8 cellular contexts compared by ENCODE assay signal in the genomic region with DNA sequence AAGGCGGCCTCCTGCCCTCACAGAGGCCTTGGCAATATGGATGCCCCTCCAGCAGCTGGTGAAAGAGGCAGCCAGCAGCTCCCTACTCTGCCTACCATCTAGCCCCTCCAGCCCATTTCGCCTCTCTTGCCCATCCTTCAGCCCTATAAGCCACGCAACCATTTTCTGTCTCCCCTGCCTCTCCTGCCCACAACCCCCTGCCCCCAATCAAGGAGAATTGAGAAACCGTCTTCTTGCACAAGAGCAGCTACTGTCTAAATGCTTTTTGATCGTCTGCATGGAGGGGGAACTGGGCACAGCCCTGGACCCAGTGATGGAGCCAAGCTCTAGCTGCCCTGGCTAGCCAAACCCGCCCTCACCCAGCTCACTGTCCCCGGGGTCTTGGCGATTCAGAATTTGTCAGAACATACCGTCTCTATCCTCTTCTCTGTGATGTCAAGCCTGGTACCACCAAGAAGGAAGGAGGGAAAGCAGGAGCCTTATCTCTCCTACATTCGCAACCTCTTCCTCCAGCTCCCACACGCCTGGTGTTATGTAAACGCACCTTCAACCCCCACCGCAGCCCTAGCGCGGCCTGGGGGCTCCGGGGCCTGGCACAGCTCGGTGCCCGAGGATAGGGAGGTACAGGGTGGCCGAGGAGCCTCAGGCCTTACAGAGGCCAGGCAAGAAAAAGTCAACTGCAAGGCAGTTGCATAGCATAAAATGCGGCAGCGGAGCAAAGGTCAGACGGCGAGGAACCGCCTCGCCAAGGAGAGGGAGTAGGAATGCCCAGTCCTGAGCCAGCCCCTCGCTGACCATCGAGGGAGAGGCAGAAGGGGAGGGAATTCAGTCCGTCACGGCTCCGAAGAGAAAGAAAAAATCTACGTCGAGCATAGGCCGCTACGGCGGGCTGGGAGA. TPM values are rescaled to one million over a fixed set of nuclear protein-coding genes. Genes with fewer than 3 reads are reported as not detected.
DNase-seq lines count a peak whose midpoint lies in the region; ATAC-seq and TF ChIP-seq lines count a peak whose summit lies in the region.

No MANE protein-coding gene starts in this region.

- peak; percentile 47 for DNase-seq in activated T-cell treated with anti-CD3 and anti-CD28 coated beads, Interleukin-2, amount 50 U/mL, for 24 hours
- DNase-seq in activated T-cell treated with anti-CD3 and anti-CD28 coated beads for 4 hours (no peak), Right ventricle myocardium inferior (ENCODE audit: missing footprints) (peak; percentile 54), prostate gland (ENCODE audit: low spot score) (no peak), T1000 (lab: John Stamatoyannopoulos, UW) (no peak), COLO668 (lab: John Stamatoyannopoulos, UW; ENCODE audit: unreplicated experiment) (no peak)
- DNase-seq in activated CD8-positive, alpha-beta T cell treated with anti-CD3 and anti-CD28 coated beads, Interleukin-2, amount 10 ng/mL, durations not matched to agents 7 days and 5 days: no peak

- H3K36me3 ChIP-seq in prostate gland: no peaks in the 10 kb centered on the region

- CTCF ChIA-PET in activated CD8-positive, alpha-beta T cell treated with anti-CD3 and anti-CD28 coated beads, Interleukin-2, amount 10 ng/mL, durations not matched to agents 7 days and 5 days (lab: Charles Lee): interaction anchor here (0.7 to 0.9 kb wide), 2 partner anchors 34 to 155 kb away, joined by 3 read pairs; no protein-coding TSS in a partner anchor

- H3K27me3 ChIP-seq in prostate gland (replicated peaks; ENCODE audit: insufficient read depth): no peaks in the 10 kb centered on the region

- WGBS in prostate gland: 18% methylated on average over 35 of the region's 35 CpGs

- ATAC-seq in activated CD8-positive, alpha-beta T cell treated with anti-CD3 and anti-CD28 coated beads, Interleukin-2, amount 10 ng/mL, durations not matched to agents 7 days and 5 days: no peak
- ATAC-seq in Right ventricle myocardium inferior: peak; percentile 5
- no peak for ATAC-seq in HG02763 (IDR thresholded peaks at IDR 0.05; ENCODE audit: unreplicated experiment)

- POLR2A ChIA-PET in activated CD8-positive, alpha-beta T cell treated with anti-CD3 and anti-CD28 coated beads, Interleukin-2, amount 10 ng/mL, durations not matched to agents 7 days and 5 days (lab: Charles Lee): interaction anchor here (0.6 to 1.2 kb wide), 3 partner anchors 8 to 36 kb away, joined by 3 read pairs; no protein-coding TSS in a partner anchor

- peak overlapping the region; percentile 83 for H3K4me3 Mint-ChIP-seq in activated T-cell treated with anti-CD3 and anti-CD28 coated beads, Interleukin-2, amount 50 U/mL, for 24 hours
- H3K4me3 Mint-ChIP-seq in activated CD8-positive, alpha-beta T cell treated with anti-CD3 and anti-CD28 coated beads, Interleukin-2, amount 10 ng/mL, durations not matched to agents 7 days and 5 days: peak overlapping the region; percentile 81

- no peaks in the 10 kb centered on the region for H3K9me3 ChIP-seq in prostate gland

- peak overlapping the region; percentile 52 to 53 for H3K4me3 ChIP-seq in prostate gland

- no peak for TF ChIP-seq POLR2A in prostate gland (IDR thresholded peaks at IDR 0.05)

- no peaks in the 10 kb centered on the region for H3K36me3 Mint-ChIP-seq in activated T-cell treated with anti-CD3 and anti-CD28 coated beads, Interleukin-2, amount 50 U/mL, for 24 hours (ENCODE audit: low read depth)
- H3K36me3 Mint-ChIP-seq in activated CD8-positive, alpha-beta T cell treated with anti-CD3 and anti-CD28 coated beads, Interleukin-2, amount 10 ng/mL, durations not matched to agents 7 days and 5 days (ENCODE audit: low read depth): no peaks in the 10 kb centered on the region

- H3K4me1 ChIP-seq in prostate gland (replicated peaks): no peaks in the 10 kb centered on the region

- no peaks in the 10 kb centered on the region for H3K9me3 Mint-ChIP-seq in activated T-cell treated with anti-CD3 and anti-CD28 coated beads, Interleukin-2, amount 50 U/mL, for 24 hours
- no peaks in the 10 kb centered on the region for H3K9me3 Mint-ChIP-seq in activated CD8-positive, alpha-beta T cell treated with anti-CD3 and anti-CD28 coated beads, Interleukin-2, amount 10 ng/mL, durations not matched to agents 7 days and 5 days (ENCODE audit: insufficient read depth)

- peaks cover 56% of the 10 kb centered on the region for H3K4me1 Mint-ChIP-seq in activated T-cell treated with anti-CD3 and anti-CD28 coated beads, Interleukin-2, amount 50 U/mL, for 24 hours (ENCODE audit: low read depth)
- peaks cover 57% of the 10 kb centered on the region for H3K4me1 Mint-ChIP-seq in activated CD8-positive, alpha-beta T cell treated with anti-CD3 and anti-CD28 coated beads, Interleukin-2, amount 10 ng/mL, durations not matched to agents 7 days and 5 days (ENCODE audit: low read depth)

- peaks cover 76% of the 10 kb centered on the region for H3K27me3 Mint-ChIP-seq in activated T-cell treated with anti-CD3 and anti-CD28 coated beads, Interleukin-2, amount 50 U/mL, for 24 hours
- peaks cover 42% of the 10 kb centered on the region for H3K27me3 Mint-ChIP-seq in activated CD8-positive, alpha-beta T cell treated with anti-CD3 and anti-CD28 coated beads, Interleukin-2, amount 10 ng/mL, durations not matched to agents 7 days and 5 days (ENCODE audit: low read depth)

- H3K27ac ChIP-seq in prostate gland: peak overlapping the region; percentile 75 to 77

- intact Hi-C loops in Right ventricle myocardium inferior (cut with DNase I): loop anchor here (2.0 to 5.0 kb wide), 2 partner anchors 171 to 219 kb away; no protein-coding TSS in a partner anchor
- intact Hi-C loops in prostate gland (cut with DNase I): loop anchor here (10.0 kb wide), 1 partner anchor 221 kb away; no protein-coding TSS in a partner anchor

- H3K27ac Mint-ChIP-seq in activated T-cell treated with anti-CD3 and anti-CD28 coated beads, Interleukin-2, amount 50 U/mL, for 24 hours: no peak overlapping the region
- no peak overlapping the region for H3K27ac Mint-ChIP-seq in activated CD8-positive, alpha-beta T cell treated with anti-CD3 and anti-CD28 coated beads, Interleukin-2, amount 10 ng/mL, durations not matched to agents 7 days and 5 days

- TF ChIP-seq CTCF in prostate gland (IDR thresholded peaks at IDR 0.05): no peak

RNA-seq across cellular contexts. Expression of a gene that starts 1.1 kb away (rescaled TPM):
- 1 to 10 TPM in 1 of 2 experiments, under 1 TPM in 1; 0.79 to 1.5 TPM for total RNA-seq in activated CD8-positive, alpha-beta T cell treated with anti-CD3 and anti-CD28 coated beads, Interleukin-2, amount 10 ng/mL, durations not matched to agents 7 days and 5 days
- total RNA-seq in Right ventricle myocardium inferior (9.7 TPM), prostate gland (10 to 100 TPM in 1 of 2 donors, 1 to 10 TPM in 1; 7.5 to 11.5 TPM)

Comparison
In these comparisons a context has a peak if more than half of its experiments do, and no peak if none do; other contexts are left out.
1. DNase-seq: peak in activated T-cell treated with anti-CD3 and anti-CD28 coated beads, Interleukin-2, amount 50 U/mL, for 24 hours (single experiment) and Right ventricle myocardium inferior (single experiment); none in activated T-cell treated with anti-CD3 and anti-CD28 coated beads for 4 hours (single experiment), activated CD8-positive, alpha-beta T cell treated with anti-CD3 and anti-CD28 coated beads, Interleukin-2, amount 10 ng/mL, durations not matched to agents 7 days and 5 days (single experiment), prostate gland (single experiment), T1000 (single experiment) and COLO668 (single experiment).